Comparison of ENCODE assay signal across 8 cellular contexts in genomic region chr2:231197741-231198290, GRCh38. TPM values are rescaled to one million over a fixed set of nuclear protein-coding genes. Genes with fewer than 3 reads are reported as not detected.
A peak's percentile ranks its signal among the peaks of the same experiment; 100 is the strongest.
DNase-seq lines count a peak whose midpoint lies in the region; ATAC-seq and TF ChIP-seq lines count a peak whose summit lies in the region.

No MANE protein-coding gene starts in this region.

- peaks cover 25% of the 10 kb centered on the region for H3K27me3 Mint-ChIP-seq in activated CD8-positive, alpha-beta T cell treated with anti-CD3 and anti-CD28 coated beads, Interleukin-2, amount 10 ng/mL, durations not matched to agents 7 days and 5 days (ENCODE audit: low read depth)

- TF ChIP-seq POLR2A in stomach (IDR thresholded peaks at IDR 0.05): no peak

- no peaks in the 10 kb centered on the region for H3K27me3 ChIP-seq in stomach

- H3K4me3 Mint-ChIP-seq in activated CD8-positive, alpha-beta T cell treated with anti-CD3 and anti-CD28 coated beads, Interleukin-2, amount 10 ng/mL, durations not matched to agents 7 days and 5 days: peak overlapping the region; percentile 88

- no peaks in the 10 kb centered on the region for H3K36me3 ChIP-seq in stomach

- H3K9me3 Mint-ChIP-seq in activated CD8-positive, alpha-beta T cell treated with anti-CD3 and anti-CD28 coated beads, Interleukin-2, amount 10 ng/mL, durations not matched to agents 7 days and 5 days (ENCODE audit: insufficient read depth): no peaks in the 10 kb centered on the region

- ATAC-seq in activated CD8-positive, alpha-beta T cell treated with anti-CD3 and anti-CD28 coated beads, Interleukin-2, amount 10 ng/mL, durations not matched to agents 7 days and 5 days: no peak
- ATAC-seq in GM18868 (IDR thresholded peaks at IDR 0.05; ENCODE audit: unreplicated experiment): no peak

- peaks cover 14% of the 10 kb centered on the region for H3K4me1 Mint-ChIP-seq in activated CD8-positive, alpha-beta T cell treated with anti-CD3 and anti-CD28 coated beads, Interleukin-2, amount 10 ng/mL, durations not matched to agents 7 days and 5 days (ENCODE audit: low read depth)

- POLR2A ChIA-PET in activated CD8-positive, alpha-beta T cell treated with anti-CD3 and anti-CD28 coated beads, Interleukin-2, amount 10 ng/mL, durations not matched to agents 7 days and 5 days (lab: Charles Lee): no interaction called here

- H3K9me3 ChIP-seq in iPS-18c (ENCODE audit: control insufficient read depth, insufficient read depth, low read length): no peaks in the 10 kb centered on the region
- no peaks in the 10 kb centered on the region for H3K9me3 ChIP-seq in stomach

- H3K4me1 ChIP-seq in stomach: peaks cover 10 to 45% (median 28%) of the 10 kb centered on the region in 4 donors

- DNase-seq in NCI-H748 (lab: John Stamatoyannopoulos, UW; ENCODE audit: unreplicated experiment): peak; percentile 27
- DNase-seq in NCI-H748 treated with DMSO at 0.1 percent for 48 hours (lab: John Stamatoyannopoulos, UW): no peak
- no peak for DNase-seq in activated CD8-positive, alpha-beta T cell treated with anti-CD3 and anti-CD28 coated beads, Interleukin-2, amount 10 ng/mL, durations not matched to agents 7 days and 5 days
- no peak for DNase-seq in stomach
- DNase-seq in HK-2 (ENCODE audit: unreplicated experiment): no peak
- no peak for DNase-seq in NK-92 treated with Interleukin-12 subunit alpha and Interleukin-12 subunit beta, amount 100 ng/mL, for 24 hours (lab: John Stamatoyannopoulos, UW)

- H3K4me3 ChIP-seq in iPS-18c (ENCODE audit: insufficient read depth, low read depth, low read length) (peak overlapping the region; percentile 97), stomach (peak overlapping the region; percentile 72 to 86 (median 82))

- WGBS in stomach, 5 donors: 18 to 23% (median 21%) methylated on average over 11 of the region's 11 CpGs

- H3K27ac Mint-ChIP-seq in activated CD8-positive, alpha-beta T cell treated with anti-CD3 and anti-CD28 coated beads, Interleukin-2, amount 10 ng/mL, durations not matched to agents 7 days and 5 days: peak overlapping the region; percentile 76

- no peak for TF ChIP-seq CTCF in stomach (IDR thresholded peaks at IDR 0.05)

- TF ChIP-seq EP300 in stomach (IDR thresholded peaks at IDR 0.05): no peak

- no peaks in the 10 kb centered on the region for H3K36me3 Mint-ChIP-seq in activated CD8-positive, alpha-beta T cell treated with anti-CD3 and anti-CD28 coated beads, Interleukin-2, amount 10 ng/mL, durations not matched to agents 7 days and 5 days (ENCODE audit: low read depth)

- CTCF ChIA-PET in activated CD8-positive, alpha-beta T cell treated with anti-CD3 and anti-CD28 coated beads, Interleukin-2, amount 10 ng/mL, durations not matched to agents 7 days and 5 days (lab: Charles Lee): interaction anchor here (1.0 to 1.7 kb wide), 2 partner anchors 30 to 94 kb away, joined by 4 to 5 read pairs; no protein-coding TSS in a partner anchor

- intact Hi-C loops in stomach (cut with DNase I; ENCODE audit: low total_unique reads): loop anchor here (10.0 kb wide), 1 partner anchor 93 kb away; no protein-coding TSS in a partner anchor

- peak overlapping the region in 4 of 5 donors; percentile 40 to 83 (median 76) for H3K27ac ChIP-seq in stomach

RNA-seq across cellular contexts. Expression of gene ARMC9, which starts 0.6 kb away (rescaled TPM):
- total RNA-seq in activated CD8-positive, alpha-beta T cell treated with anti-CD3 and anti-CD28 coated beads, Interleukin-2, amount 10 ng/mL, durations not matched to agents 7 days and 5 days: under 1 TPM; 0.65 to 0.92 TPM
- 100 to 1,000 TPM in 1 of 5 donors, 10 to 100 TPM in 3, 1 to 10 TPM in 1; 4.6 to 114 (median 45.5) TPM for total RNA-seq in stomach
- polyA plus RNA-seq in stomach: 1 to 10 TPM; 4.5 to 4.9 (median 4.7) TPM
